Comparison of ENCODE assay signal across 11 cellular contexts in the genomic region with DNA sequence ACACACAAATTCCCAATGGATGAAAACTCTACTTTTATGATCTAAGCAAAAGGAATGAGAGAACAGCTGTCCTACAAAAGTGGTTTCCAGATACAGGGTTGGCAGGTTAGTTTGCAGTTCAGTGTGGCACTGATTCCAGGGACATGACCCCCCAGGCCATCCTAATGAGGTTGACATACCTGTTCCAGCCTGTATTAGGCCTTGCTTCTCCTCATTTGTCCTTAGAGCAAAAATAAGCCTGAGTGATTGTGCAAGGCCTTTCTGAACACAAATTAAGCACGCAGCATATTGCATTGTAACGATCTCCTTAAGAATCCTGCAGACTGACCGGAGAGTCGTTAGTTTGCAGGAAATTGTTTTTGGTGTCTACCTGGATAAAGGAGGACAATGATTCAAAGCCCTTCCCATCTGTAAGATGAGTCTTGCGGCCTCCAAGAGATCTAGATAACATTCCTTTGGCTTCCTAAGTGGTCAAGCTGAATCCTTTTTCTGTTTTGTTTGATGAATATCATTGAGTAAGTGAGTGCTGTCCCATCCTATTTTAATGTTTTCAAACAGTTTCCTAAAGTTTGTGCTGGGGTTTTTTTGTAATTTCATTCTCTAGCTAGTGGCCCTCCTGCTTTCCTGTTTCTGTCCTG. TPM values are rescaled to one million over a fixed set of nuclear protein-coding genes. Genes with fewer than 3 reads are reported as not detected.
DNase-seq lines count a peak whose midpoint lies in the region; ATAC-seq and TF ChIP-seq lines count a peak whose summit lies in the region.
"Had no signal": no experiment of that assay in that cellular context is flagged by ENCODE, and none has a peak within 500 bp of the region (broad histone marks: within the 10 kb centered on the region; RNA-seq: fewer than 3 reads in every experiment).

No MANE protein-coding gene starts in this region.

- H3K4me2 ChIP-seq in SU-DHL-6 (ENCODE audit: low read depth, low read length, poor library complexity, severe bottlenecking), result peak overlapping the region; percentile 81

- H3K9me3 Mint-ChIP-seq in T-helper 1 cell treated with Interleukin-12 subunit alpha and Interleukin-12 subunit beta and Interleukin-4 antibody, amounts not matched to agents 30 μg/mL and 1 μg/mL, for 36 hours, result peaks cover 4% of the 10 kb centered on the region

- peak overlapping the region; percentile 95 for H3K4me3 Mint-ChIP-seq in T-helper 1 cell treated with Interleukin-12 subunit alpha and Interleukin-12 subunit beta and Interleukin-4 antibody, amounts not matched to agents 30 μg/mL and 1 μg/mL, for 36 hours

- H3K9me3 ChIP-seq in SU-DHL-6 (ENCODE audit: insufficient read depth, low read length) (no peaks in the 10 kb centered on the region), esophagus squamous epithelium (no peaks in the 10 kb centered on the region), skeletal muscle tissue (ENCODE audit: control insufficient read depth in 3 of 3, low read length in 3 of 3) (no peaks in the 10 kb centered on the region)

- H4K20me1 ChIP-seq in SU-DHL-6 (ENCODE audit: low read depth, low read length), result no peaks in the 10 kb centered on the region

- peaks cover 22% of the 10 kb centered on the region for H3K36me3 Mint-ChIP-seq in T-helper 1 cell treated with Interleukin-12 subunit alpha and Interleukin-12 subunit beta and Interleukin-4 antibody, amounts not matched to agents 30 μg/mL and 1 μg/mL, for 36 hours (ENCODE audit: low read depth)

- intact Hi-C loops in esophagus squamous epithelium (cut with DNase I), result no loop called here

- no peak overlapping the region for H3K27ac ChIP-seq in SU-DHL-6 (ENCODE audit: low read depth, low read length)
- H3K27ac ChIP-seq in esophagus squamous epithelium, result peak overlapping the region in 3 of 4 donors; percentile 36 to 93 (median 92)
- H3K27ac ChIP-seq in skeletal muscle tissue (ENCODE audit: low read depth, low read length), result peak overlapping the region; percentile 8
- no peak overlapping the region for H3K27ac ChIP-seq in caudate nucleus (ENCODE audit: low read depth, low read length)

- no peak for DNase-seq in T-helper 1 cell
- DNase-seq in esophagus squamous epithelium (lab: John Stamatoyannopoulos, UW), result no peak
- no peak for DNase-seq in cortex of kidney (lab: John Stamatoyannopoulos, UW)
- DNase-seq in caudate nucleus (lab: John Stamatoyannopoulos, UW), result no peak
- DNase-seq: effector CD4-positive, alpha-beta T cell; Kasumi-1; NCI-H524 had no signal

- H3K27me3 ChIP-seq in SU-DHL-6 (ENCODE audit: low read length) (no peaks in the 10 kb centered on the region), esophagus squamous epithelium (peaks cover 0 to 10% (median 0%) of the 10 kb centered on the region in 4 donors), skeletal muscle tissue (ENCODE audit: control insufficient read depth in 3 of 3, insufficient read depth in 3 of 3, low read length in 3 of 3) (no peaks in the 10 kb centered on the region)

- H3K27ac Mint-ChIP-seq in T-helper 1 cell treated with Interleukin-12 subunit alpha and Interleukin-12 subunit beta and Interleukin-4 antibody, amounts not matched to agents 30 μg/mL and 1 μg/mL, for 36 hours, result peak overlapping the region; percentile 99

- H3K4me1 ChIP-seq in esophagus squamous epithelium (peaks cover 18 to 61% (median 36%) of the 10 kb centered on the region in 3 donors), skeletal muscle tissue (ENCODE audit: control insufficient read depth in 3 of 3, insufficient read depth in 3 of 3, low read length in 3 of 3) (peaks cover 11 to 27% (median 13%) of the 10 kb centered on the region in 3 donors)

- no peak overlapping the region for H3K4me3 ChIP-seq in SU-DHL-6 (ENCODE audit: insufficient read depth, low read length, poor library complexity, severe bottlenecking)
- no peak overlapping the region for H3K4me3 ChIP-seq in esophagus squamous epithelium
- no peak overlapping the region for H3K4me3 ChIP-seq in skeletal muscle tissue (ENCODE audit: low read length in 3 of 3)

- no peak for ATAC-seq in HG03139 (IDR thresholded peaks at IDR 0.05; ENCODE audit: unreplicated experiment)

- H3K4me1 Mint-ChIP-seq in T-helper 1 cell treated with Interleukin-12 subunit alpha and Interleukin-12 subunit beta and Interleukin-4 antibody, amounts not matched to agents 30 μg/mL and 1 μg/mL, for 36 hours (ENCODE audit: low read depth), result peaks cover 55% of the 10 kb centered on the region

- TF ChIP-seq CTCF in SU-DHL-6 (IDR thresholded peaks at IDR 0.05; ENCODE audit: insufficient read depth, low read length, poor library complexity, severe bottlenecking) (no peak), esophagus squamous epithelium (IDR thresholded peaks at IDR 0.05) (no peak)

- no peak overlapping the region for H2AFZ ChIP-seq in SU-DHL-6 (ENCODE audit: low read depth, low read length, severe bottlenecking)

- no peak overlapping the region for H3K9ac ChIP-seq in SU-DHL-6 (ENCODE audit: low read length)
- no peak overlapping the region for H3K9ac ChIP-seq in skeletal muscle tissue (ENCODE audit: low read depth in 1 of 3, low read length in 3 of 3)

- H3K36me3 ChIP-seq in SU-DHL-6 (ENCODE audit: low read length), result no peaks in the 10 kb centered on the region
- H3K36me3 ChIP-seq in esophagus squamous epithelium, result no peaks in the 10 kb centered on the region
- no peaks in the 10 kb centered on the region for H3K36me3 ChIP-seq in skeletal muscle tissue (ENCODE audit: control insufficient read depth in 3 of 3, insufficient read depth in 3 of 3, low read length in 3 of 3)

- WGBS in esophagus squamous epithelium, 2 donors, result 69 to 74% methylated on average over 5 of the region's 5 CpGs

- H3F3A ChIP-seq in SU-DHL-6 (ENCODE audit: insufficient read depth), result peaks cover 13% of the 10 kb centered on the region; the same call in 1 of the 2 replicates

- no peak for TF ChIP-seq POLR2A in esophagus squamous epithelium (IDR thresholded peaks at IDR 0.05)

- H3K27me3 Mint-ChIP-seq in T-helper 1 cell treated with Interleukin-12 subunit alpha and Interleukin-12 subunit beta and Interleukin-4 antibody, amounts not matched to agents 30 μg/mL and 1 μg/mL, for 36 hours (ENCODE audit: low read depth), result no peaks in the 10 kb centered on the region

- no peaks in the 10 kb centered on the region for H3K9me2 ChIP-seq in SU-DHL-6 (replicated peaks; ENCODE audit: insufficient read depth, low read length)

- no peaks in the 10 kb centered on the region; the same call in 1 of the 2 replicates for H3K79me2 ChIP-seq in SU-DHL-6 (ENCODE audit: insufficient read depth, low read length)

RNA-seq across cellular contexts. Expression of a gene that starts 1.6 kb away (rescaled TPM):
- total RNA-seq in esophagus squamous epithelium (10 to 100 TPM in 2 of 4 donors, 1 to 10 TPM in 2; 7.7 to 14.9 (median 10.9) TPM), skeletal muscle tissue (21.4 TPM)

Comparison
In these comparisons a context has a peak if more than half of its experiments do, and no peak if none do; other contexts are left out.
1. H3K27ac ChIP-seq: peak in esophagus squamous epithelium (3 of 4) and skeletal muscle tissue (single experiment); none in SU-DHL-6 (single experiment) and caudate nucleus (single experiment).